ENCODE assay signal across 8 cellular contexts in genomic region chr9:136482793-136483588, GRCh38.
DNase-seq lines count a peak whose midpoint lies in the region; ATAC-seq and TF ChIP-seq lines count a peak whose summit lies in the region.

SEC16A (minus strand) TSS chr9:136483040; CDS start chr9:136477615, 5,425 bp downstream.

- no peak for TF ChIP-seq CTCF in GM06990 (IDR thresholded peaks at IDR 0.05; ENCODE audit: insufficient read depth, low read length, poor library complexity, severe bottlenecking)

- H3K4me3 Mint-ChIP-seq in activated naive CD4-positive, alpha-beta T cell treated with anti-CD3 and anti-CD28 coated beads, Interleukin-2, amount 10 ng/mL, durations not matched to agents 7 days and 5 days: peak within 1 kb of the TSS; percentile 98

- peaks cover 8% of the 10 kb centered on the region for H3K36me3 Mint-ChIP-seq in activated naive CD4-positive, alpha-beta T cell treated with anti-CD3 and anti-CD28 coated beads, Interleukin-2, amount 10 ng/mL, durations not matched to agents 7 days and 5 days

- DNase-seq in GM06990 (ENCODE audit: extremely low read depth, insufficient read length): peak; percentile 98
- peak; percentile 99 for DNase-seq in NCI-H1048 (lab: John Stamatoyannopoulos, UW)
- peak; percentile 95 for DNase-seq in SK-N-MC (ENCODE audit: low read depth, low spot score)
- DNase-seq in activated naive CD4-positive, alpha-beta T cell treated with anti-CD3 and anti-CD28 coated beads, Interleukin-2, amount 10 ng/mL, durations not matched to agents 7 days and 5 days: peak; percentile 100
- peak; percentile 95 for DNase-seq in germinal center (ENCODE audit: low spot score)
- peak; percentile 86 for DNase-seq in non-pigmented ciliary epithelial cell (ENCODE audit: low read depth)
- peak; percentile 95 to 100 (median 100) for DNase-seq in substantia nigra (lab: John Stamatoyannopoulos, UW)

- H3K27ac ChIP-seq in SK-N-MC (peak within 1 kb of the TSS; percentile 99), substantia nigra (ENCODE audit: low read depth, low read length, poor library complexity, severe bottlenecking) (peak within 1 kb of the TSS; percentile 100)

- H3K36me3 ChIP-seq in GM06990 (ENCODE audit: control insufficient read depth, insufficient read depth, low read length) (peaks cover 4% of the 10 kb centered on the region), SK-N-MC (ENCODE audit: insufficient read depth, low read length) (peaks cover 4% of the 10 kb centered on the region; the same call in 1 of the 2 replicates)

- peak within 1 kb of the TSS; percentile 99 for H3K27ac Mint-ChIP-seq in activated naive CD4-positive, alpha-beta T cell treated with anti-CD3 and anti-CD28 coated beads, Interleukin-2, amount 10 ng/mL, durations not matched to agents 7 days and 5 days

- peaks cover 30% of the 10 kb centered on the region for H3K4me1 Mint-ChIP-seq in activated naive CD4-positive, alpha-beta T cell treated with anti-CD3 and anti-CD28 coated beads, Interleukin-2, amount 10 ng/mL, durations not matched to agents 7 days and 5 days

- H3K4me3 ChIP-seq in GM06990 (replicated peaks; ENCODE audit: low read depth, low read length) (peak within 1 kb of the TSS; percentile 83), SK-N-MC (peak within 1 kb of the TSS; percentile 98)

- CTCF ChIA-PET in activated naive CD4-positive, alpha-beta T cell treated with anti-CD3 and anti-CD28 coated beads, Interleukin-2, amount 10 ng/mL, durations not matched to agents 7 days and 5 days (lab: Charles Lee): interaction anchor here (1.8 to 7.6 kb wide), 4 partner anchors 56 to 170 kb away, joined by 8 to 166 read pairs (median 36); no protein-coding TSS in a partner anchor

- peak within 1 kb of the TSS; percentile 96 for H3K9ac ChIP-seq in SK-N-MC (ENCODE audit: insufficient read length)

- H3K27me3 Mint-ChIP-seq in activated naive CD4-positive, alpha-beta T cell treated with anti-CD3 and anti-CD28 coated beads, Interleukin-2, amount 10 ng/mL, durations not matched to agents 7 days and 5 days: peaks cover 22% of the 10 kb centered on the region

- H3K27me3 ChIP-seq in GM06990 (replicated peaks; ENCODE audit: control insufficient read depth, insufficient read depth, low read length): no peaks in the 10 kb centered on the region; the same call in 1 of the 2 replicates

- no peaks in the 10 kb centered on the region for H3K9me3 Mint-ChIP-seq in activated naive CD4-positive, alpha-beta T cell treated with anti-CD3 and anti-CD28 coated beads, Interleukin-2, amount 10 ng/mL, durations not matched to agents 7 days and 5 days

- H3K9me3 ChIP-seq in SK-N-MC (ENCODE audit: low read depth, low read length): no peaks in the 10 kb centered on the region

- peak; percentile 49 for ATAC-seq in HG02588 (IDR thresholded peaks at IDR 0.05; ENCODE audit: unreplicated experiment)

Comparison
In these comparisons a context has a peak if more than half of its experiments do, and no peak if none do; other contexts are left out.
1. Peak in every context shown above with its lines: DNase-seq, ATAC-seq, H3K4me3 ChIP-seq and H3K27ac ChIP-seq.